In genomic region chr3:194070220-194070633, GRCh38 we compare ENCODE assay signal across 8 cellular contexts.
DNase-seq lines count a peak whose midpoint lies in the region; ATAC-seq lines count a peak whose summit lies in the region.

No MANE protein-coding gene starts in this region.

- no peaks in the 10 kb centered on the region for H3K36me3 Mint-ChIP-seq in activated CD4-positive, alpha-beta T cell treated with anti-CD3 and anti-CD28 coated beads for 36 hours (ENCODE audit: low read depth)
- H3K36me3 Mint-ChIP-seq in activated T-helper 1 cell treated with anti-CD3 and anti-CD28 coated beads, Interleukin-12 subunit alpha, Interleukin-12 subunit beta, Interleukin-2, Interleukin-4 antibody, amounts not matched to agents 30 ng/mL and 10 ng/mL and 1 ng/mL, durations not matched to agents 14 hours and 24 hours and 36 hours (ENCODE audit: low read depth) = peaks cover 7% of the 10 kb centered on the region
- H3K36me3 Mint-ChIP-seq in immature natural killer cell = peaks cover 0 to 3% (median 0%) of the 10 kb centered on the region in 3 donors

- H3K9me3 Mint-ChIP-seq in activated CD4-positive, alpha-beta T cell treated with anti-CD3 and anti-CD28 coated beads for 36 hours (ENCODE audit: low read depth) = no peaks in the 10 kb centered on the region
- peaks cover 21% of the 10 kb centered on the region for H3K9me3 Mint-ChIP-seq in activated T-helper 1 cell treated with anti-CD3 and anti-CD28 coated beads, Interleukin-12 subunit alpha, Interleukin-12 subunit beta, Interleukin-2, Interleukin-4 antibody, amounts not matched to agents 30 ng/mL and 10 ng/mL and 1 ng/mL, durations not matched to agents 14 hours and 24 hours and 36 hours
- H3K9me3 Mint-ChIP-seq in immature natural killer cell = peaks cover 0 to 2% (median 0%) of the 10 kb centered on the region in 6 donors

- H3K27me3 Mint-ChIP-seq in activated CD4-positive, alpha-beta T cell treated with anti-CD3 and anti-CD28 coated beads for 36 hours = peaks cover 31% of the 10 kb centered on the region
- H3K27me3 Mint-ChIP-seq in activated T-helper 1 cell treated with anti-CD3 and anti-CD28 coated beads, Interleukin-12 subunit alpha, Interleukin-12 subunit beta, Interleukin-2, Interleukin-4 antibody, amounts not matched to agents 30 ng/mL and 10 ng/mL and 1 ng/mL, durations not matched to agents 14 hours and 24 hours and 36 hours (ENCODE audit: insufficient read depth) = peaks cover 57% of the 10 kb centered on the region
- H3K27me3 Mint-ChIP-seq in immature natural killer cell (ENCODE audit: low read depth in 3 of 3) = peaks cover 3 to 21% (median 17%) of the 10 kb centered on the region in 3 donors

- no peaks in the 10 kb centered on the region for H3K27me3 ChIP-seq in stomach smooth muscle (ENCODE audit: control insufficient read depth in 1 of 2, insufficient read depth in 2 of 2, low read length in 2 of 2)

- no peak for DNase-seq in activated CD4-positive, alpha-beta T cell treated with anti-CD3 and anti-CD28 coated beads for 36 hours
- DNase-seq in activated CD4-positive, alpha-beta T cell treated with anti-CD3 and anti-CD28 coated beads for 4 hours = no peak
- DNase-seq in activated T-helper 1 cell treated with anti-CD3 and anti-CD28 coated beads, Interleukin-12 subunit alpha, Interleukin-12 subunit beta, Interleukin-2, Interleukin-4 antibody, amounts not matched to agents 30 ng/mL and 10 ng/mL and 1 ng/mL, durations not matched to agents 14 hours and 24 hours and 36 hours (ENCODE audit: low spot score) = no peak
- DNase-seq in immature natural killer cell = no peak
- no peak for DNase-seq in occipital lobe (lab: John Stamatoyannopoulos, UW)
- DNase-seq in OCI-M1 (lab: John Stamatoyannopoulos, UW) = no peak
- no peak for DNase-seq in NCI-H2171 treated with DMSO at 0.1 percent for 48 hours (lab: John Stamatoyannopoulos, UW)

- H3K4me3 Mint-ChIP-seq in activated CD4-positive, alpha-beta T cell treated with anti-CD3 and anti-CD28 coated beads for 36 hours = peak overlapping the region; percentile 55
- H3K4me3 Mint-ChIP-seq in activated T-helper 1 cell treated with anti-CD3 and anti-CD28 coated beads, Interleukin-12 subunit alpha, Interleukin-12 subunit beta, Interleukin-2, Interleukin-4 antibody, amounts not matched to agents 30 ng/mL and 10 ng/mL and 1 ng/mL, durations not matched to agents 14 hours and 24 hours and 36 hours = peak overlapping the region; percentile 69
- H3K4me3 Mint-ChIP-seq in immature natural killer cell = peak overlapping the region; percentile 71 to 77 (median 74)

- H3K36me3 ChIP-seq in stomach smooth muscle (ENCODE audit: control insufficient read depth in 2 of 2, insufficient read depth in 2 of 2, low read length in 2 of 2) = no peaks in the 10 kb centered on the region

- H3K4me1 ChIP-seq in stomach smooth muscle (ENCODE audit: control insufficient read depth, insufficient read depth, low read length) = peaks cover 11% of the 10 kb centered on the region

- peaks cover 24% of the 10 kb centered on the region for H3K4me1 Mint-ChIP-seq in activated CD4-positive, alpha-beta T cell treated with anti-CD3 and anti-CD28 coated beads for 36 hours
- H3K4me1 Mint-ChIP-seq in activated T-helper 1 cell treated with anti-CD3 and anti-CD28 coated beads, Interleukin-12 subunit alpha, Interleukin-12 subunit beta, Interleukin-2, Interleukin-4 antibody, amounts not matched to agents 30 ng/mL and 10 ng/mL and 1 ng/mL, durations not matched to agents 14 hours and 24 hours and 36 hours (ENCODE audit: low read depth) = peaks cover 38% of the 10 kb centered on the region
- peaks cover 9 to 11% of the 10 kb centered on the region in 2 donors for H3K4me1 Mint-ChIP-seq in immature natural killer cell

- H3K9ac ChIP-seq in stomach smooth muscle (ENCODE audit: low read length in 2 of 2) = peak overlapping the region; percentile 55 to 67

- intact Hi-C loops in activated CD4-positive, alpha-beta T cell treated with anti-CD3 and anti-CD28 coated beads for 36 hours (cut with DNase I, micrococcal nuclease) = loop anchor here (1.0 to 5.0 kb wide), 3 partner anchors 67 to 417 kb away; partner anchors contain the start of genes ATP13A3 (in 1 of the 2) and HES1 (in 1 of the 2)
- intact Hi-C loops in activated T-helper 1 cell treated with anti-CD3 and anti-CD28 coated beads, Interleukin-12 subunit alpha, Interleukin-12 subunit beta, Interleukin-2, Interleukin-4 antibody, amounts not matched to agents 30 ng/mL and 10 ng/mL and 1 ng/mL, durations not matched to agents 14 hours and 24 hours and 36 hours (cut with micrococcal nuclease) = loop anchor here (2.0 to 5.0 kb wide), 2 partner anchors 19 to 132 kb away; no protein-coding TSS in a partner anchor

- peak overlapping the region; percentile 10 for H3K27ac Mint-ChIP-seq in activated CD4-positive, alpha-beta T cell treated with anti-CD3 and anti-CD28 coated beads for 36 hours
- H3K27ac Mint-ChIP-seq in activated T-helper 1 cell treated with anti-CD3 and anti-CD28 coated beads, Interleukin-12 subunit alpha, Interleukin-12 subunit beta, Interleukin-2, Interleukin-4 antibody, amounts not matched to agents 30 ng/mL and 10 ng/mL and 1 ng/mL, durations not matched to agents 14 hours and 24 hours and 36 hours = no peak overlapping the region
- peak overlapping the region in 3 of 6 donors; percentile 48 to 73 (median 66) for H3K27ac Mint-ChIP-seq in immature natural killer cell

- CTCF ChIA-PET in activated CD4-positive, alpha-beta T cell treated with anti-CD3 and anti-CD28 coated beads for 36 hours (lab: Charles Lee) = interaction anchor here (1.3 kb wide), 1 partner anchor 15 kb away, joined by 3 read pairs; no protein-coding TSS in a partner anchor

- no peak for ATAC-seq in activated CD4-positive, alpha-beta T cell treated with anti-CD3 and anti-CD28 coated beads for 36 hours

- peak overlapping the region; percentile 49 for H3K27ac ChIP-seq in stomach smooth muscle (ENCODE audit: low read length)

- POLR2A ChIA-PET in activated CD4-positive, alpha-beta T cell treated with anti-CD3 and anti-CD28 coated beads for 36 hours (lab: Charles Lee) = no interaction called here

- H3K4me3 ChIP-seq in stomach smooth muscle (ENCODE audit: low read length in 2 of 2) = peak overlapping the region; percentile 45 to 73

- peaks cover 0 to 2% of the 10 kb centered on the region in 2 donors for H3K9me3 ChIP-seq in stomach smooth muscle (ENCODE audit: control insufficient read depth in 2 of 2, low read length in 2 of 2)
